Comparison of ENCODE assay signal across 27 cellular contexts in the genomic region with DNA sequence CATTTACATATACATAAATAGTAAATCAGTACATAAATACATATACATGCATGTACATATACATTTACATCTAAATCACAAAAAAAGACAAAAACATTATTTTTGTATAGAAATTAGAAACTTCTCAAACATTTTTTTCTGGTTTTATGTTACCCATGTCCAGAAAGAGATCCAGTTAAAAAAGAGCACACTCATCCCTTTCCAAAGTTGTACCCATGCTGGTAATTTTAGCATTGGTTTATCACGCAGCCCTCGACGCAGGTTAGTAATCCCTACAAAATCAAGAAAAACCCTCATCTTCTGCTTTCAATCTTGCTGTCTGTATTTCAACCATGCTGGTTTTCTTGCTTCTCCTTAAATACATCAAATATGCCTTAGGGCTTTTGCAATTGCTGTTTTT. TPM values are rescaled to one million over a fixed set of nuclear protein-coding genes. Genes with fewer than 3 reads are reported as not detected.
A peak's percentile ranks its signal among the peaks of the same experiment; 100 is the strongest.
DNase-seq lines count a peak whose midpoint lies in the region; ATAC-seq, FAIRE-seq and TF ChIP-seq lines count a peak whose summit lies in the region.
"Had no signal": no experiment of that assay in that cellular context is flagged by ENCODE, and none has a peak within 500 bp of the region (broad histone marks: within the 10 kb centered on the region; RNA-seq: fewer than 3 reads in every experiment).

No MANE protein-coding gene starts in this region.

- H3K27ac ChIP-seq in A549 (peak overlapping the region; percentile 72 to 76), SK-N-MC (peak overlapping the region; percentile 44; the same call in 1 of the 2 replicates)
- H3K27ac ChIP-seq: 22Rv1, BLaER1 had no signal

- ATAC-seq in A549 (no peak), HG03521 (IDR thresholded peaks at IDR 0.05; ENCODE audit: unreplicated experiment) (no peak), GM21786 (IDR thresholded peaks at IDR 0.05; ENCODE audit: unreplicated experiment) (no peak)
- ATAC-seq: GM12878 had no signal

- no peaks in the 10 kb centered on the region for H3K36me3 ChIP-seq in SK-N-MC (ENCODE audit: insufficient read depth, low read length)
- H3K36me3 ChIP-seq: BE2C, BLaER1 had no signal

- H3K9me3 Mint-ChIP-seq in dendritic cell treated with granulocyte-macrophage colony-stimulating factor and Interleukin-4, amounts not matched to agents 40 ng/mL and 50 ng/mL, for 4 days, result no peaks in the 10 kb centered on the region
- H3K9me3 Mint-ChIP-seq: CD14-positive monocyte had no signal

- peaks cover 42% of the 10 kb centered on the region for H3K4me1 Mint-ChIP-seq in dendritic cell treated with granulocyte-macrophage colony-stimulating factor and Interleukin-4, amounts not matched to agents 40 ng/mL and 50 ng/mL, for 4 days (ENCODE audit: low read depth)
- H3K4me1 Mint-ChIP-seq: CD14-positive monocyte; CD4-positive, alpha-beta memory T cell; CD4-positive, CD25-positive, alpha-beta regulatory T cell; CD8-positive, alpha-beta memory T cell had no signal

- H3K4me3 ChIP-seq in A549 (peak overlapping the region; percentile 28; the same call in 2 of the 3 replicates), SK-N-MC (0 out of 2 replicates have a peak overlapping the region, but pooled peaks have one; percentile 17)
- H3K4me3 ChIP-seq: BLaER1, GM12878 had no signal

- TF ChIP-seq CTCF in A549 (IDR thresholded peaks at IDR 0.05), result no peak

- no peak overlapping the region for H3K9ac ChIP-seq in SK-N-MC (ENCODE audit: insufficient read length)
- H3K9ac ChIP-seq: BLaER1 had no signal

- H3K4me3 Mint-ChIP-seq in dendritic cell treated with granulocyte-macrophage colony-stimulating factor and Interleukin-4, amounts not matched to agents 40 ng/mL and 50 ng/mL, for 4 days, result no peak overlapping the region
- H3K4me3 Mint-ChIP-seq: CD14-positive monocyte; CD4-positive, alpha-beta memory T cell; CD4-positive, CD25-positive, alpha-beta regulatory T cell; CD8-positive, alpha-beta memory T cell had no signal

- DNase-seq in A549 (ENCODE audit: low read depth in 1 of 2, low spot score in 1 of 2), result no peak
- peak; percentile 58 for DNase-seq in OCI-M1 (lab: John Stamatoyannopoulos, UW)
- DNase-seq in SK-N-MC (ENCODE audit: low read depth, low spot score), result no peak
- DNase-seq in HT-29 (ENCODE audit: low spot score), result no peak
- DNase-seq in RKO (ENCODE audit: low spot score), result no peak
- DNase-seq: BE2C; C1 segment of cervical spinal cord; CD4-positive, alpha-beta memory T cell; CD4-positive, CD25-positive, alpha-beta regulatory T cell; CD8-positive, alpha-beta memory T cell; COR-L47; DMS 273 treated with DMSO at 0.1 percent for 48 hours; DMS153; DMS53; DMS79; DND-41; GDM1 had no signal

- H3K27me3 Mint-ChIP-seq in dendritic cell treated with granulocyte-macrophage colony-stimulating factor and Interleukin-4, amounts not matched to agents 40 ng/mL and 50 ng/mL, for 4 days, result no peaks in the 10 kb centered on the region
- H3K27me3 Mint-ChIP-seq: CD4-positive, alpha-beta memory T cell; CD8-positive, alpha-beta memory T cell had no signal

- H3K9me3 ChIP-seq in A549 (no peaks in the 10 kb centered on the region), SK-N-MC (ENCODE audit: low read depth, low read length) (no peaks in the 10 kb centered on the region)
- H3K9me3 ChIP-seq: BE2C, BLaER1 had no signal

- no peak for TF ChIP-seq RAD21 in A549 (conservative IDR thresholded peaks at IDR 0.05 in 1 of 2, IDR thresholded peaks at IDR 0.05 in 1 of 2)

- peaks cover 7% of the 10 kb centered on the region for H3K36me3 Mint-ChIP-seq in dendritic cell treated with granulocyte-macrophage colony-stimulating factor and Interleukin-4, amounts not matched to agents 40 ng/mL and 50 ng/mL, for 4 days (ENCODE audit: low read depth)
- H3K36me3 Mint-ChIP-seq: CD14-positive monocyte; CD4-positive, alpha-beta memory T cell; CD4-positive, CD25-positive, alpha-beta regulatory T cell; CD8-positive, alpha-beta memory T cell had no signal

- H3K27ac Mint-ChIP-seq in dendritic cell treated with granulocyte-macrophage colony-stimulating factor and Interleukin-4, amounts not matched to agents 40 ng/mL and 50 ng/mL, for 4 days, result peak overlapping the region; percentile 33
- H3K27ac Mint-ChIP-seq: CD14-positive monocyte; CD4-positive, alpha-beta memory T cell; CD4-positive, CD25-positive, alpha-beta regulatory T cell had no signal

- peak overlapping the region; percentile 81 for H3K4me2 ChIP-seq in A549
- H3K4me2 ChIP-seq: BLaER1 had no signal

- intact Hi-C loops in dendritic cell treated with granulocyte-macrophage colony-stimulating factor and Interleukin-4, amounts not matched to agents 40 ng/mL and 50 ng/mL, for 4 days (cut with micrococcal nuclease), result no loop called here

- no peak for TF ChIP-seq POLR2A in A549 (IDR thresholded peaks at IDR 0.05; ENCODE audit: low read length)

- peaks cover 53% of the 10 kb centered on the region for H3K4me1 ChIP-seq in A549
- H3K4me1 ChIP-seq: BE2C, BLaER1 had no signal

- CTCF ChIA-PET in A549 (lab: Yijun Ruan, JAX), result no interaction called here

- FAIRE-seq in A549 (lab: Jason Lieb, UNC), result no peak
- FAIRE-seq: GM12878, GM12892, GM18507 had no signal

- TF ChIP-seq EP300 in A549 (IDR thresholded peaks at IDR 0.05), result no peak

- 71% methylated on average over 3 of the region's 3 CpGs for WGBS in A549 (ENCODE audit: missing lambda C conversion rate)

- POLR2A ChIA-PET in A549 (lab: Yijun Ruan, JAX), result interaction anchor here (2.5 kb wide), 1 partner anchor 11 kb away, joined by 13 read pairs; the partner anchor contains the start of gene SCN9A

TF ChIP-seq in A549, 52 proteins besides CTCF, POLR2A, EP300 and RAD21:
- TF ChIP-seq KDM1A (IDR thresholded peaks at IDR 0.05; ENCODE audit: low read depth) (no peak), HEYL (CRISPR knock-in tag; IDR thresholded peaks at IDR 0.05) (no peak), FOSB (CRISPR knock-in tag; IDR thresholded peaks at IDR 0.05) (no peak), GATA3 (IDR thresholded peaks at IDR 0.05; ENCODE audit: borderline replicate concordance) (no peak), SMC3 (IDR thresholded peaks at IDR 0.05) (no peak), JUN (IDR thresholded peaks at IDR 0.05) (no peak), ZFP36 (IDR thresholded peaks at IDR 0.05; ENCODE audit: borderline replicate concordance, partially characterized antibody) (no peak), NR3C1 (IDR thresholded peaks at IDR 0.05) (no peak), CBX8 (IDR thresholded peaks at IDR 0.05) (no peak), CHD2 (IDR thresholded peaks at IDR 0.05; ENCODE audit: low read length, partially characterized antibody) (no peak), TFCP2L1 (CRISPR knock-in tag; IDR thresholded peaks at IDR 0.05) (no peak), RNF2 (IDR thresholded peaks at IDR 0.05; ENCODE audit: borderline replicate concordance, low read depth) (no peak), NFE2L2 (conservative IDR thresholded peaks at IDR 0.05; ENCODE audit: low read length) (no peak)
- TF ChIP-seq, protein P1, sequence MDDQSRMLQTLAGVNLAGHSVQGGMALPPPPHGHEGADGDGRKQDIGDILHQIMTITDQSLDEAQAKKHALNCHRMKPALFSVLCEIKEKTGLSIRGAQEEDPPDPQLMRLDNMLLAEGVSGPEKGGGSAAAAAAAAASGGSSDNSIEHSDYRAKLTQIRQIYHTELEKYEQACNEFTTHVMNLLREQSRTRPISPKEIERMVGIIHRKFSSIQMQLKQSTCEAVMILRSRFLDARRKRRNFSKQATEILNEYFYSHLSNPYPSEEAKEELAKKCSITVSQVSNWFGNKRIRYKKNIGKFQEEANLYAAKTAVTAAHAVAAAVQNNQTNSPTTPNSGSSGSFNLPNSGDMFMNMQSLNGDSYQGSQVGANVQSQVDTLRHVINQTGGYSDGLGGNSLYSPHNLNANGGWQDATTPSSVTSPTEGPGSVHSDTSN (IDR thresholded peaks at IDR 0.05), result no peak

RNA-seq across cellular contexts. Expression of gene SCN9A, which starts 10.5 kb away (rescaled TPM):
- polyA plus RNA-seq in A549 (2011; rRNA removed) (19.6 and 23.6 TPM in 2 replicates), A549 (2017; fragmentation: RNase III; extraction: RNeasy Plus Mini Kit Qiagen cat#74134 plus additional on column Dnase treatment) (7.7 to 8.3 TPM (median 7.7 TPM) in 3 replicates)
- 3.1 and 3.4 TPM in 2 replicates for polyA plus RNA-seq in A549 (2012; cell fraction: cytosol; rRNA removed)
- 4.4 and 7.2 TPM in 2 replicates for polyA plus RNA-seq in A549 (2012; cell fraction: nucleus; rRNA removed)
- 72.4 and 73.5 TPM in 2 replicates for polyA minus RNA-seq in A549 (2011; rRNA and poly(A)+ RNA removed)
- 0.38 and 0.52 TPM in 2 replicates for total RNA-seq in HT-29 (2014; rRNA removed; shearing (Covaris generic))
- total RNA-seq: CD4-positive, alpha-beta memory T cell; CD8-positive, alpha-beta memory T cell; G401 had no signal
- polyA plus RNA-seq: CD4-positive, alpha-beta memory T cell; CD4-positive, CD25-positive, alpha-beta regulatory T cell; CD8-positive, alpha-beta memory T cell had no signal
